In the genomic region with DNA sequence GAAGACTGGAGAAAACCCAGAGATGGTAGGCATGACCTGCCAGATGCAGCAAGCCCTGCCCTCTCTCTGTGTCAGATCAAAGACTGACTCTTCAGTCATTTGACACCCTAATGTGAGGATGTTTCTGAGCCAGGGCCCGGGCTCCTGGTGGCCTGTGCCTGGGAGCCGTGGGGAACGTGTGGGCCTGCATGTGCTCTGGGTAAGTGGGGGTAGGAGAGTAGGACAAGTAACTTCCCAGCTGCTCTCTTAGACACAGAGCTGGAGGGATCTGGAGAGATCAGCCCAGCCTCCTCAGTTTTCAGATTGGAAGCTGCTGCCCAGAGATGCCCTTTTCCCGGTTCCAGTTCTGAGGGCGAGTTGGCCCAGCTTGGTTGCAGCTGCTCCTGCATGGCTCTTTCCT, we compare ENCODE assay signal across 1 cellular context.
TF ChIP-seq lines count a peak whose summit lies in the region.

No MANE protein-coding gene starts in this region.

TF ChIP-seq in SK-N-SH treated with all-trans-retinoic acid at 6 μM for 48 hours, 23 proteins besides CTCF, POLR2A, EP300 and RAD21 (continued from another document):
- no peak for TF ChIP-seq CSRNP3 (CRISPR knock-in tag; IDR thresholded peaks at IDR 0.05)
- TF ChIP-seq TOX (CRISPR knock-in tag; IDR thresholded peaks at IDR 0.05; ENCODE audit: borderline replicate concordance) = no peak
- no peak for TF ChIP-seq ZNF70 (CRISPR knock-in tag; IDR thresholded peaks at IDR 0.05)
TF ChIP-seq in SK-N-SH treated with all-trans-retinoic acid at 6 μM for 48 hours: peak in this region for 0.
